6 cellular contexts compared by ENCODE assay signal in the genomic region with DNA sequence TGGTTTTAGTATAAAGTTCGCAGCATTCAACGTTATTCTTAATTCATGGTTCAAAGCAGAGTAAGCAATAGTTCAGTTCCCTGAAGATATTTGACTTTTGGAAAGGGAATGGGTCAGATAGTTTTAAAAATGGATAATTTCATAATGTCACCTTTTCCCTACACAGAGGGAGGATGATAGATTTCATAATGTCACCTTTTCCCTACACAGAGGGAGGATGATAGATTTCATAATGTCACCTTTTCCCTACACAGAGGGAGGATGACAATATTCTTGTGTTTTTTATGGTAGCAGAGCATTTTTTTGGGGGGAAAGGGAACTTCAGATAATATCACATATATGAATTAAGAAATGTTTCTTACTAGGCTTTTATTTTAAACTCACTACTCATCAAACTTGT.
DNase-seq lines count a peak whose midpoint lies in the region; ATAC-seq, FAIRE-seq and TF ChIP-seq lines count a peak whose summit lies in the region.
"Not testable (repeated sequence)": the region's sequence is repeated elsewhere in the genome, so short reads cannot be mapped to it uniquely, and the experiment has no call there.

No MANE protein-coding gene starts in this region.

- ATAC-seq in upper lobe of right lung: peak; percentile 59

- H2AFZ ChIP-seq in PC-9: not testable (repeated sequence)

- H3K4me3 ChIP-seq in PC-9; adipocyte (ENCODE audit: low read length); subcutaneous abdominal adipose tissue (ENCODE audit: low read depth in 1 of 5, low read length in 5 of 5); upper lobe of right lung: not testable (repeated sequence)

- intact Hi-C loops in PC-9 (cut with micrococcal nuclease; ENCODE audit: unreplicated experiment); upper lobe of right lung (cut with DNase I): not testable (repeated sequence)

- CTCF ChIA-PET in PC-9 (lab: Charles Lee): not testable (repeated sequence)

- peak overlapping the region; percentile 6; the same call in 1 of the 2 replicates for H3K4me2 ChIP-seq in PC-9

- H3K4me1 ChIP-seq in PC-9 (replicated peaks; ENCODE audit: insufficient read depth) (peaks cover 26% of the 10 kb centered on the region), adipocyte (ENCODE audit: control insufficient read depth, insufficient read depth, low read length) (peaks cover 20% of the 10 kb centered on the region), subcutaneous abdominal adipose tissue (ENCODE audit: control insufficient read depth in 5 of 5, insufficient read depth in 5 of 5, low read length in 5 of 5) (peaks cover 0 to 40% (median 24%) of the 10 kb centered on the region in 5 donors)
- not testable (repeated sequence) for H3K4me1 ChIP-seq in upper lobe of right lung

- BruUV-seq in PC-9 (replicated peaks; lab: Mats Ljungman, UMichigan): not testable (repeated sequence)

- DNase-seq in H54 (ENCODE audit: insufficient read length, low spot score); PC-9; adipocyte (ENCODE audit: low read depth); upper lobe of right lung; urothelium cell line (ENCODE audit: low spot score): not testable (repeated sequence)

- POLR2A ChIA-PET in PC-9 (lab: Charles Lee; ENCODE audit: unreplicated experiment): not testable (repeated sequence)

- H3F3A ChIP-seq in PC-9 (ENCODE audit: insufficient read depth, low read depth): not testable (repeated sequence)

- TF ChIP-seq POLR2A in H54 (IDR thresholded peaks at IDR 0.05; ENCODE audit: low read depth, low read length): not testable (repeated sequence)

- FAIRE-seq in H54 (lab: Jason Lieb, UNC) (peak; percentile 74), urothelium cell line (lab: Jason Lieb, UNC) (peak; percentile 5)

- H4K20me1 ChIP-seq in PC-9 (ENCODE audit: insufficient read depth): not testable (repeated sequence)

- not testable (repeated sequence) for H3K9me3 ChIP-seq in PC-9 (ENCODE audit: insufficient read depth, low read depth); adipocyte (ENCODE audit: control insufficient read depth, low read length); subcutaneous abdominal adipose tissue (ENCODE audit: control insufficient read depth in 5 of 5, low read length in 5 of 5); upper lobe of right lung

- not testable (repeated sequence) for TF ChIP-seq CTCF in PC-9 (conservative IDR thresholded peaks at IDR 0.05); upper lobe of right lung (IDR thresholded peaks at IDR 0.05)

- not testable (repeated sequence) for H3K36me3 ChIP-seq in PC-9 (ENCODE audit: low read depth); adipocyte (ENCODE audit: control insufficient read depth, insufficient read depth, low read length, severe bottlenecking); subcutaneous abdominal adipose tissue (ENCODE audit: control insufficient read depth in 5 of 5, insufficient read depth in 5 of 5, low read length in 5 of 5); upper lobe of right lung

- peak overlapping the region; percentile 64 for H3K9ac ChIP-seq in adipocyte (ENCODE audit: low read length)
- H3K9ac ChIP-seq in subcutaneous abdominal adipose tissue (ENCODE audit: low read length in 5 of 5): not testable (repeated sequence)

- H3K79me2 ChIP-seq in PC-9 (ENCODE audit: low read depth): not testable (repeated sequence)

- H3K27ac ChIP-seq in PC-9, upper lobe of right lung: not testable (repeated sequence)
- H3K27ac ChIP-seq in subcutaneous abdominal adipose tissue (ENCODE audit: low read depth, low read length): peak overlapping the region; percentile 80

- H3K27me3 ChIP-seq in PC-9 (ENCODE audit: insufficient read depth, low read depth); adipocyte (replicated peaks; ENCODE audit: control insufficient read depth, insufficient read depth, low read length); subcutaneous abdominal adipose tissue (ENCODE audit: control insufficient read depth in 5 of 5, insufficient read depth in 4 of 5, low read length in 5 of 5); upper lobe of right lung: not testable (repeated sequence)

- H3K9me2 ChIP-seq in PC-9 (ENCODE audit: insufficient read depth): not testable (repeated sequence)
